14 cellular contexts compared by ENCODE assay signal in genomic region chr12:120960657-120961056, GRCh38. TPM values are rescaled to one million over a fixed set of nuclear protein-coding genes. Genes with fewer than 3 reads are reported as not detected.
DNase-seq lines count a peak whose midpoint lies in the region; ATAC-seq, FAIRE-seq and TF ChIP-seq lines count a peak whose summit lies in the region.
"Had no signal": no experiment of that assay in that cellular context is flagged by ENCODE, and none has a peak within 500 bp of the region (broad histone marks: within the 10 kb centered on the region; RNA-seq: fewer than 3 reads in every experiment).

No MANE protein-coding gene starts in this region.

- in situ Hi-C loops in GM13977 (cut with MboI; ENCODE audit: low pct_unique_long_range_greater_than_20kb, low sequenced_read_pairs, unreplicated experiment): loop anchor here (25.0 kb wide), 1 partner anchor 373 kb away; the partner anchor contains the start of gene POP5

- TF ChIP-seq CTCF in Caco-2 (IDR thresholded peaks at IDR 0.05; ENCODE audit: insufficient read depth in 1 of 2, low read depth in 1 of 2, low read length in 1 of 2, severe bottlenecking in 1 of 2, unreplicated experiment in 1 of 2) (no peak), GM13977 (IDR thresholded peaks at IDR 0.05; ENCODE audit: extremely low read depth, insufficient read depth, missing control alignments) (no peak)

- peak; percentile 41 to 54 for ATAC-seq in activated T-cell treated with anti-CD3 and anti-CD28 coated beads, Interleukin-2, amount 50 U/mL, for 4 hours
- no peak for ATAC-seq in Right ventricle myocardium superior (ENCODE audit: poor library complexity)
- ATAC-seq: gastroesophageal sphincter, psoas muscle had no signal

- H3K9ac ChIP-seq in mucosa of rectum (ENCODE audit: low read depth in 1 of 2, low read length in 2 of 2): peak overlapping the region in 1 of 2 donors; percentile 71

- H3K9me3 Mint-ChIP-seq in Caco-2 (ENCODE audit: unreplicated experiment): no peaks in the 10 kb centered on the region
- H3K9me3 Mint-ChIP-seq in activated T-cell treated with anti-CD3 and anti-CD28 coated beads, Interleukin-2, amount 50 U/mL, for 4 hours: no peaks in the 10 kb centered on the region

- no peak for TF ChIP-seq POLR2A in GM12892 (IDR thresholded peaks at IDR 0.05; ENCODE audit: low read depth, low read length)

- H3K27me3 Mint-ChIP-seq in Caco-2 (ENCODE audit: insufficient read depth, unreplicated experiment): no peaks in the 10 kb centered on the region
- no peaks in the 10 kb centered on the region for H3K27me3 Mint-ChIP-seq in activated T-cell treated with anti-CD3 and anti-CD28 coated beads, Interleukin-2, amount 50 U/mL, for 4 hours (ENCODE audit: low read depth)

- CTCF ChIA-PET in Caco-2 (lab: Charles Lee): no interaction called here

- H3K27me3 ChIP-seq in Caco-2 (replicated peaks; ENCODE audit: control insufficient read depth, insufficient read depth, low read length): no peaks in the 10 kb centered on the region
- H3K27me3 ChIP-seq in mucosa of rectum (ENCODE audit: control insufficient read depth in 2 of 2, insufficient read depth in 2 of 2, low read length in 2 of 2): no peaks in the 10 kb centered on the region
- H3K27me3 ChIP-seq: gastroesophageal sphincter had no signal

- intact Hi-C loops in Caco-2 (cut with micrococcal nuclease; ENCODE audit: unreplicated experiment) (loop anchor here (10.0 kb wide), 1 partner anchor 106 kb away; no protein-coding TSS in a partner anchor), Right ventricle myocardium superior (cut with DNase I) (no loop called here)

- H3K27ac ChIP-seq in mucosa of rectum (ENCODE audit: low read depth in 2 of 2, low read length in 2 of 2): peak overlapping the region; percentile 90 to 97
- H3K27ac ChIP-seq: gastroesophageal sphincter, psoas muscle had no signal

- POLR2A ChIA-PET in Caco-2 (lab: Charles Lee): interaction anchor here (0.5 kb wide), 1 partner anchor 442 kb away, joined by 3 read pairs; no protein-coding TSS in a partner anchor

- H3K4me3 Mint-ChIP-seq in Caco-2 (ENCODE audit: unreplicated experiment): no peak overlapping the region
- no peak overlapping the region for H3K4me3 Mint-ChIP-seq in activated T-cell treated with anti-CD3 and anti-CD28 coated beads, Interleukin-2, amount 50 U/mL, for 4 hours

- H3K4me1 Mint-ChIP-seq in Caco-2 (ENCODE audit: low read depth, unreplicated experiment): peaks cover 29% of the 10 kb centered on the region
- H3K4me1 Mint-ChIP-seq in activated T-cell treated with anti-CD3 and anti-CD28 coated beads, Interleukin-2, amount 50 U/mL, for 4 hours (ENCODE audit: low read depth): peaks cover 29% of the 10 kb centered on the region

- peaks cover 71% of the 10 kb centered on the region for H3K36me3 Mint-ChIP-seq in Caco-2 (ENCODE audit: insufficient read depth, unreplicated experiment)
- H3K36me3 Mint-ChIP-seq in activated T-cell treated with anti-CD3 and anti-CD28 coated beads, Interleukin-2, amount 50 U/mL, for 4 hours (ENCODE audit: insufficient read depth): no peaks in the 10 kb centered on the region

- H3K4me3 ChIP-seq in Caco-2 (ENCODE audit: low read depth, low read length): no peak overlapping the region
- H3K4me3 ChIP-seq in mucosa of rectum (ENCODE audit: low read length in 2 of 2): no peak overlapping the region
- H3K4me3 ChIP-seq: gastroesophageal sphincter, psoas muscle had no signal

- BruUV-seq in Caco-2 (replicated peaks; lab: Mats Ljungman, UMichigan): no TSS peak

- H3K27ac Mint-ChIP-seq in Caco-2 (ENCODE audit: unreplicated experiment): peak overlapping the region; percentile 68

- DNase-seq in Caco-2 (no peak), GM13977 (ENCODE audit: low spot score) (peak; percentile 46), GM12892 (ENCODE audit: insufficient read length) (no peak), HPDE6-E6E7 (ENCODE audit: extremely low spot score) (no peak), Right ventricle myocardium superior (no peak)
- DNase-seq in activated T-cell treated with anti-CD3 and anti-CD28 coated beads, Interleukin-2, amount 50 U/mL, for 4 hours: no peak
- DNase-seq: GF-D8, islet precursor cell, NCI-H1436 treated with DMSO at 0.1 percent for 48 hours, psoas muscle, T1000 had no signal

- H3K9me3 ChIP-seq in Caco-2 (no peaks in the 10 kb centered on the region), mucosa of rectum (ENCODE audit: control insufficient read depth in 2 of 2, low read length in 2 of 2) (no peaks in the 10 kb centered on the region)
- H3K9me3 ChIP-seq: gastroesophageal sphincter, psoas muscle had no signal

- H3K4me1 ChIP-seq in Caco-2 (peaks cover 65% of the 10 kb centered on the region), mucosa of rectum (ENCODE audit: control insufficient read depth in 2 of 2, insufficient read depth in 2 of 2, low read length in 2 of 2) (peaks cover 31 to 54% of the 10 kb centered on the region in 2 donors)
- H3K4me1 ChIP-seq: gastroesophageal sphincter, psoas muscle had no signal

- H3K36me3 ChIP-seq in Caco-2 (ENCODE audit: control insufficient read depth, insufficient read depth, low read length) (no peaks in the 10 kb centered on the region), mucosa of rectum (ENCODE audit: control insufficient read depth in 2 of 2, insufficient read depth in 2 of 2, low read length in 2 of 2) (no peaks in the 10 kb centered on the region)
- H3K36me3 ChIP-seq: gastroesophageal sphincter had no signal

- FAIRE-seq in GM12892 (lab: Jason Lieb, UNC): no peak

RNA-seq across cellular contexts. Expression of gene HNF1A, which starts 17.7 kb away (rescaled TPM):
- total RNA-seq in Caco-2 (2022) (37.1 and 41.2 TPM in 2 replicates), Right ventricle myocardium superior (not detected)
- total RNA-seq in activated T-cell treated with anti-CD3 and anti-CD28 coated beads, Interleukin-2, amount 50 U/mL, for 4 hours: not detected
- not detected for polyA plus RNA-seq in GM12892 (2012; ENCODE audit: missing spikeins)
- total RNA-seq: psoas muscle, temporal lobe had no signal

RNA-seq across cellular contexts. Expression of gene C12orf43, which starts 55.6 kb away (rescaled TPM):
- total RNA-seq in Caco-2 (2022) (19.3 and 22.1 TPM in 2 replicates), Right ventricle myocardium superior (7.2 TPM)
- total RNA-seq in activated T-cell treated with anti-CD3 and anti-CD28 coated beads, Interleukin-2, amount 50 U/mL, for 4 hours: 10 to 100 TPM; 40.3 to 55.0 (median 40.5) TPM
- polyA plus RNA-seq in GM12892 (2012; ENCODE audit: missing spikeins): 9.2 TPM

RNA-seq across cellular contexts. Expression of gene SPPL3, which starts 56.5 kb away (rescaled TPM):
- total RNA-seq in Caco-2 (2022) (63.4 and 65.6 TPM in 2 replicates), Right ventricle myocardium superior (28.3 TPM)
- total RNA-seq in activated T-cell treated with anti-CD3 and anti-CD28 coated beads, Interleukin-2, amount 50 U/mL, for 4 hours: 10 to 100 TPM; 21.6 to 28.0 (median 22.8) TPM
- polyA plus RNA-seq in GM12892 (2012; ENCODE audit: missing spikeins): 9.9 TPM

Comparison
In these comparisons a context has a peak if more than half of its experiments do, and no peak if none do; other contexts are left out.
1. RNA of gene HNF1A, which starts 17.7 kb away (total RNA-seq): 37.1 to 41.2 TPM in Caco-2; not detected in activated T-cell treated with anti-CD3 and anti-CD28 coated beads, Interleukin-2, amount 50 U/mL, for 4 hours and not detected in Right ventricle myocardium superior (single experiment); every median in the first group is over 10 times any median in the second.